In the genomic region with DNA sequence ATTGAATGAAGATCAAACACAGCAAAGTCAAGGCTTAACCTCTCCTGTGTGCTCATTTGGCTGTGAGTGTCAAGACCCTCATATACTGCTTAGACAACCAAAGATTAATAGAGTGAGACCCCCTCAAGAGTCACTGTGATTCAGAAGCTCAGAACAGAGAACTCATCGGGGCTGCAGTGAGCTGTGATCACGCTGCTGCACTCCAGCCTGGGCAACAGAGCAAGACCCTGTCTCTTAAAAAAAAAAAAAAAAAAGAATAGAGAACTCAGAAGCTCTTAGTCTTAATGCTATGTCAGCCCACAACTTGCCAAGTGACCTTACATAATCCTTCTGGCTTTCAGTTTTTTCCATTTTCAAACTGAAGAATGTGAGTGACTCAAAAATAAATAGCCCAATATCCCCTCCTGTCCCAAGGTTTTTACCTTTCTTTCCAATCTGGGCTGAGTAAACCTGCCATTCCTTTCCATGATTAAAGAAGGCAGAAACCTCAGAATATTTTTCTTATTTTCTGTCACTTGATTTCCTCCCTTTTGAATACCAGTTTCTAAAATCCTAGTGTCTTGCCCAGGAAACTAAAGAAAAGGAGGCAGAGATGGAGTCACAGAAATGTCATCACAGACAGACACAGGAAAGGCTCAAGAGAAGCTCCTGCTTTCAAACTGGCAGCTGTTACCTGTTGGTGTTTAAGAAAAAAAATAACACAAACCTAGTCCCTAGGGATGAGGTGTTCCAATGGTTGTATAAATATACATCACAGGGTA, we compare ENCODE assay signal across 21 cellular contexts.
"Had no signal": no experiment of that assay in that cellular context is flagged by ENCODE, and none has a peak within 500 bp of the region (broad histone marks: within the 10 kb centered on the region; RNA-seq: fewer than 3 reads in every experiment).

No MANE protein-coding gene starts in this region.

- H3K4me3 ChIP-seq: lung, tibial nerve, vagina had no signal

- H3K4me1 Mint-ChIP-seq: activated naive CD4-positive, alpha-beta T cell treated with anti-CD3 and anti-CD28 coated beads, Interleukin-2, amount 10 ng/mL, durations not matched to agents 7 days and 5 days; activated naive CD8-positive, alpha-beta T cell treated with anti-CD3 and anti-CD28 coated beads, Interleukin-2, amount 50 U/mL, for 24 hours; stimulated activated naive B cell treated with anti-CD40 and anti-IgM and Interleukin-4, amounts not matched to agents 10 μg/mL and 1 μg/mL and 100 μg/mL, for 72 hours; T-helper 17 cell had no signal

- H3K27ac Mint-ChIP-seq: activated naive CD4-positive, alpha-beta T cell treated with anti-CD3 and anti-CD28 coated beads, Interleukin-2, amount 10 ng/mL, durations not matched to agents 7 days and 5 days; activated naive CD8-positive, alpha-beta T cell treated with anti-CD3 and anti-CD28 coated beads, Interleukin-2, amount 50 U/mL, for 24 hours; effector memory CD8-positive, alpha-beta T cell; natural killer cell treated with Interleukin-12 subunit alpha and Interleukin-12 subunit beta and Interleukin-15 and Interleukin-18, amount 100 ng/mL, for 72 hours; stimulated activated naive B cell treated with anti-CD40 and anti-IgM and Interleukin-4, amounts not matched to agents 10 μg/mL and 1 μg/mL and 100 μg/mL, for 72 hours; T-helper 17 cell had no signal

- H3K27ac ChIP-seq: foreskin keratinocyte, neutrophil, parathyroid adenoma, vagina, VCaP had no signal

- H3K27me3 Mint-ChIP-seq: stimulated activated naive B cell treated with anti-CD40 and anti-IgM and Interleukin-4, amounts not matched to agents 10 μg/mL and 1 μg/mL and 100 μg/mL, for 72 hours had no signal

- ATAC-seq: activated naive CD8-positive, alpha-beta T cell treated with anti-CD3 and anti-CD28 coated beads, Interleukin-2, amount 50 U/mL, for 24 hours; effector memory CD8-positive, alpha-beta T cell; foreskin keratinocyte; natural killer cell treated with Interleukin-12 subunit alpha and Interleukin-12 subunit beta and Interleukin-15 and Interleukin-18, amount 100 ng/mL, for 72 hours; stimulated activated naive B cell treated with anti-CD40 and anti-IgM and Interleukin-4, amounts not matched to agents 10 μg/mL and 1 μg/mL and 100 μg/mL, for 72 hours; T-helper 17 cell had no signal

- H3K9me3 ChIP-seq: neutrophil, tibial nerve, vagina had no signal

- H3K36me3 ChIP-seq: neutrophil, tibial nerve, vagina had no signal

- H3K36me3 Mint-ChIP-seq: activated naive CD4-positive, alpha-beta T cell treated with anti-CD3 and anti-CD28 coated beads, Interleukin-2, amount 10 ng/mL, durations not matched to agents 7 days and 5 days; natural killer cell treated with Interleukin-12 subunit alpha and Interleukin-12 subunit beta and Interleukin-15 and Interleukin-18, amount 100 ng/mL, for 72 hours; stimulated activated naive B cell treated with anti-CD40 and anti-IgM and Interleukin-4, amounts not matched to agents 10 μg/mL and 1 μg/mL and 100 μg/mL, for 72 hours had no signal

- H3K27me3 ChIP-seq: neutrophil, tibial nerve, vagina had no signal

- H3K9me3 Mint-ChIP-seq: activated naive CD4-positive, alpha-beta T cell treated with anti-CD3 and anti-CD28 coated beads, Interleukin-2, amount 10 ng/mL, durations not matched to agents 7 days and 5 days; activated naive CD8-positive, alpha-beta T cell treated with anti-CD3 and anti-CD28 coated beads, Interleukin-2, amount 50 U/mL, for 24 hours; effector memory CD8-positive, alpha-beta T cell; natural killer cell treated with Interleukin-12 subunit alpha and Interleukin-12 subunit beta and Interleukin-15 and Interleukin-18, amount 100 ng/mL, for 72 hours; stimulated activated naive B cell treated with anti-CD40 and anti-IgM and Interleukin-4, amounts not matched to agents 10 μg/mL and 1 μg/mL and 100 μg/mL, for 72 hours had no signal

- H3K4me1 ChIP-seq: foreskin keratinocyte, parathyroid adenoma, vagina had no signal

- H3K4me3 Mint-ChIP-seq: activated naive CD4-positive, alpha-beta T cell treated with anti-CD3 and anti-CD28 coated beads, Interleukin-2, amount 10 ng/mL, durations not matched to agents 7 days and 5 days; activated naive CD8-positive, alpha-beta T cell treated with anti-CD3 and anti-CD28 coated beads, Interleukin-2, amount 50 U/mL, for 24 hours; effector memory CD8-positive, alpha-beta T cell; natural killer cell treated with Interleukin-12 subunit alpha and Interleukin-12 subunit beta and Interleukin-15 and Interleukin-18, amount 100 ng/mL, for 72 hours; stimulated activated naive B cell treated with anti-CD40 and anti-IgM and Interleukin-4, amounts not matched to agents 10 μg/mL and 1 μg/mL and 100 μg/mL, for 72 hours; T-helper 17 cell had no signal

- DNase-seq: activated CD4-positive, alpha-beta T cell treated with anti-CD3 and anti-CD28 coated beads, Interleukin-2, amount 50 U/mL, for 1 hour; activated CD4-positive, CD25-positive, alpha-beta regulatory T cell treated with anti-CD3 and anti-CD28 coated beads, Interleukin-2, amount 50 U/mL, for 72 hours; activated CD8-positive, alpha-beta memory T cell treated with anti-CD3 and anti-CD28 coated beads, Interleukin-2, amount 50 U/mL, for 4 hours; activated effector memory CD4-positive, alpha-beta T cell treated with Interleukin-2 at 50 U/mL for 16 hours; activated naive CD4-positive, alpha-beta T cell treated with anti-CD3 and anti-CD28 coated beads, Interleukin-2, amount 10 ng/mL, durations not matched to agents 7 days and 5 days; activated naive CD8-positive, alpha-beta T cell treated with anti-CD3 and anti-CD28 coated beads, Interleukin-2, amount 50 U/mL, for 24 hours; activated T-cell treated with anti-CD3 and anti-CD28 coated beads, Interleukin-2, amount 50 U/mL, for 48 hours; dermis blood vessel endothelial cell; effector memory CD8-positive, alpha-beta T cell; foreskin keratinocyte; hippocampal formation; islet precursor cell; stimulated activated naive B cell treated with anti-CD40 and anti-IgM and Interleukin-4, amounts not matched to agents 10 μg/mL and 1 μg/mL and 100 μg/mL, for 72 hours; T-helper 17 cell had no signal

- H3K9ac ChIP-seq: parathyroid adenoma had no signal
